Comparison of ENCODE assay signal across 19 cellular contexts in the genomic region with DNA sequence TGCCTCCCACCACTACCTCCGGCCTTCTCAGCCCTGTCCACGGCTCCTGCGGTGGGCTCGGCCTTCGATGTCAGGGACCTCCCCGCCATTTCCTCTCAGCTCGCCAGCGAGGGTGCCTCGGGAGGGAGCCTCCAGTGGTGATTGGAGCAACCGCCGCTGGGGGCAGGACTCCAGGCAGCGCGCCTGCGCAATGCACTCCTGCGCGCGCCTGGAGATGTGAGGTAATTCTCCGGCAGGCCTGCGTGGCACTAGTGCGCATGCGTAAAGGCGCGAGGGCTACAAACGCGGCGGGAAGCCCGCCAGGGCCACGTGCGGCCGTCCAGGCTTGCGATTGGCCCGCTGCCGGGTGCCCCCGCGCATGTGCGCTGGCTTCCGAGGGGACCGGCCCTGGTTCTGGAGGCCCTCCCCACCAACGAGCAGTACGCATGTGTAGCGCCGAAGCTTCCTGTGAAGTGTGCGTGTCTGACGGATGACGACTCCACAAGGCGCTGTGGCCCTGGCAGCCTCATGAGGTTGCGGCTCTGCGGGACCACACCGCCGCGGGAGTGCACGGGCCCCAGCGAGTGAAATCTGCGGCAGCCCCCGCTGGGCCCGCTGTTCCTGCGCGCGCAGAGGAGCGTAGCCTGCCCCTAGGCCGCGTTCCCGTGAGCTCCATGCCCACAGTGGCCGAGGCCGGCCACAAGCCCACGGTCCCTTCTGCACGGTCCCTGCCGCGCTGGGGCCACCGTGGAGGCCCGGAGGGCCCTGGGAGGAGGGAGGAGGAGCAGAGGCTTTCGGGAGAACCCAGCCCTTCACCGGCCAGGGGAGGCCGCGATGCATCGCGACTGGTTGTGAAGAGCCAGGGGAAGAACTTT. TPM values are rescaled to one million over a fixed set of nuclear protein-coding genes. Genes with fewer than 3 reads are reported as not detected.
A peak's percentile ranks its signal among the peaks of the same experiment; 100 is the strongest.
DNase-seq lines count a peak whose midpoint lies in the region; FAIRE-seq and TF ChIP-seq lines count a peak whose summit lies in the region.
"Had no signal": no experiment of that assay in that cellular context is flagged by ENCODE, and none has a peak within 500 bp of the region (broad histone marks: within the 10 kb centered on the region; RNA-seq: fewer than 3 reads in every experiment).

A gene with protein sequence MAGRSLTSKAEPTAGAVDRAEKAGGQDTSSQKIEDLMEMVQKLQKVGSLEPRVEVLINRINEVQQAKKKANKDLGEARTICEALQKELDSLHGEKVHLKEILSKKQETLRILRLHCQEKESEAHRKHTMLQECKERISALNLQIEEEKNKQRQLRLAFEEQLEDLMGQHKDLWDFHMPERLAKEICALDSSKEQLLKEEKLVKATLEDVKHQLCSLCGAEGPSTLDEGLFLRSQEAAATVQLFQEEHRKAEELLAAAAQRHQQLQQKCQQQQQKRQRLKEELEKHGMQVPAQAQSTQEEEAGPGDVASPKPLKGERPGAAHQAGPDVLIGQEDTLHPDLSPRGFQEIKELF (minus strand): TSS at position 143 of the 854 bp plus-strand sequence. CDS start 54 bp downstream, at position 89.

- H3K27ac ChIP-seq in kidney (ENCODE audit: low read depth in 2 of 2, low read length in 2 of 2) = no peak within 1 kb of the TSS
- H3K27ac ChIP-seq: GM23248, parathyroid adenoma had no signal

- no peak within 1 kb of the TSS for H3K9ac ChIP-seq in adipocyte (ENCODE audit: low read length)
- no peak within 1 kb of the TSS for H3K9ac ChIP-seq in kidney (ENCODE audit: low read length in 2 of 2)
- H3K9ac ChIP-seq: GM23248, parathyroid adenoma had no signal

- TF ChIP-seq CTCF in kidney (IDR thresholded peaks at IDR 0.05; ENCODE audit: borderline replicate concordance, extremely low read depth, insufficient read depth) (no peak), glutamatergic neuron (IDR thresholded peaks at IDR 0.05; ENCODE audit: partially characterized antibody, unreplicated experiment) (no peak)

- H3K4me3 Mint-ChIP-seq in glutamatergic neuron (ENCODE audit: unreplicated experiment) = no peak within 1 kb of the TSS
- H3K4me3 Mint-ChIP-seq: B cell, T-helper 17 cell had no signal

- H3K9me3 Mint-ChIP-seq in glutamatergic neuron (ENCODE audit: unreplicated experiment) = peaks cover 2% of the 10 kb centered on the region

- H3K27ac Mint-ChIP-seq in glutamatergic neuron (ENCODE audit: unreplicated experiment) = no peak within 1 kb of the TSS
- H3K27ac Mint-ChIP-seq: B cell, T-helper 17 cell had no signal

- intact Hi-C loops in kidney (cut with DNase I) = no loop called here

- no peaks in the 10 kb centered on the region for H3K36me3 ChIP-seq in adipocyte (ENCODE audit: control insufficient read depth, insufficient read depth, low read length, severe bottlenecking)
- H3K36me3 ChIP-seq in kidney (ENCODE audit: control insufficient read depth in 1 of 2, insufficient read depth in 2 of 2, low read length in 2 of 2) = no peaks in the 10 kb centered on the region

- peaks cover 8% of the 10 kb centered on the region for H3K27me3 ChIP-seq in adipocyte (replicated peaks; ENCODE audit: control insufficient read depth, insufficient read depth, low read length)

- H3K4me1 ChIP-seq in adipocyte (ENCODE audit: control insufficient read depth, insufficient read depth, low read length) (no peaks in the 10 kb centered on the region), kidney (ENCODE audit: control insufficient read depth in 1 of 2, insufficient read depth in 1 of 2, low read depth in 1 of 2, low read length in 2 of 2) (no peaks in the 10 kb centered on the region)
- H3K4me1 ChIP-seq: parathyroid adenoma had no signal

- H3K4me1 Mint-ChIP-seq in glutamatergic neuron (ENCODE audit: low read depth, unreplicated experiment) = no peaks in the 10 kb centered on the region
- H3K4me1 Mint-ChIP-seq: B cell, T-helper 17 cell had no signal

- no peaks in the 10 kb centered on the region for H3K36me3 Mint-ChIP-seq in glutamatergic neuron (ENCODE audit: unreplicated experiment)

- H3K4me3 ChIP-seq in adipocyte (ENCODE audit: low read length) (peak within 1 kb of the TSS; percentile 37), kidney (ENCODE audit: low read length in 2 of 2) (no peak within 1 kb of the TSS)
- H3K4me3 ChIP-seq: GM23248 had no signal

- peaks cover 1% of the 10 kb centered on the region for H3K27me3 Mint-ChIP-seq in glutamatergic neuron (ENCODE audit: unreplicated experiment)

- no peaks in the 10 kb centered on the region for H3K9me3 ChIP-seq in adipocyte (ENCODE audit: control insufficient read depth, low read length)
- H3K9me3 ChIP-seq in kidney (ENCODE audit: control insufficient read depth in 1 of 2, low read length in 2 of 2) = no peaks in the 10 kb centered on the region

- FAIRE-seq in kidney (lab: Jason Lieb, UNC) = no peak
- no peak for FAIRE-seq in urothelium cell line (lab: Jason Lieb, UNC)
- FAIRE-seq: colon had no signal

- peak; percentile 2 for DNase-seq in stimulated activated CD4-positive, alpha-beta T cell treated with anti-CD3 and anti-CD28 coated beads, Interleukin-2, amount 100 ng/mL, for 4 hours (ENCODE audit: low read depth)
- no peak for DNase-seq in stimulated activated CD4-positive, alpha-beta T cell treated with anti-CD3 and anti-CD28 coated beads, Interleukin-12 subunit alpha, Interleukin-12 subunit beta, amount 100 ng/mL, for 4 hours
- DNase-seq in adipocyte (ENCODE audit: low read depth) (no peak), kidney (peak; percentile 73), urothelium cell line (ENCODE audit: low spot score) (peak; percentile 85), EL (no peak), glutamatergic neuron (no peak), DMS79 (lab: John Stamatoyannopoulos, UW) (no peak)
- DNase-seq: activated T-cell treated with anti-CD3 and anti-CD28 coated beads, Interleukin-2, amount 50 U/mL, for 1 hour; amniotic stem cell; GM23248; Karpas-422; midbrain; NCI-H2171 treated with DMSO at 0.1 percent for 48 hours; T-helper 17 cell had no signal

RNA-seq across cellular contexts. Expression of the gene that starts here (rescaled TPM):
- total RNA-seq in kidney (1.2 TPM), glutamatergic neuron (ENCODE audit: unreplicated experiment) (0.78 TPM)
- polyA plus RNA-seq in kidney (ENCODE audit: insufficient read depth, low read depth, low replicate concordance) = 1.4 TPM
- total RNA-seq: B cell, glomerular endothelial cell, GM23248 had no signal
- polyA plus RNA-seq: GM23248 had no signal

Comparison
In these comparisons a context has a peak if more than half of its experiments do, and no peak if none do; other contexts are left out.
1. DNase-seq: peak in stimulated activated CD4-positive, alpha-beta T cell treated with anti-CD3 and anti-CD28 coated beads, Interleukin-2, amount 100 ng/mL, for 4 hours (single experiment), kidney (single experiment) and urothelium cell line (single experiment); none in stimulated activated CD4-positive, alpha-beta T cell treated with anti-CD3 and anti-CD28 coated beads, Interleukin-12 subunit alpha, Interleukin-12 subunit beta, amount 100 ng/mL, for 4 hours (single experiment), adipocyte (single experiment), EL (single experiment), glutamatergic neuron (single experiment) and DMS79 (single experiment).